ENCODE assay signal across 14 cellular contexts in the genomic region with DNA sequence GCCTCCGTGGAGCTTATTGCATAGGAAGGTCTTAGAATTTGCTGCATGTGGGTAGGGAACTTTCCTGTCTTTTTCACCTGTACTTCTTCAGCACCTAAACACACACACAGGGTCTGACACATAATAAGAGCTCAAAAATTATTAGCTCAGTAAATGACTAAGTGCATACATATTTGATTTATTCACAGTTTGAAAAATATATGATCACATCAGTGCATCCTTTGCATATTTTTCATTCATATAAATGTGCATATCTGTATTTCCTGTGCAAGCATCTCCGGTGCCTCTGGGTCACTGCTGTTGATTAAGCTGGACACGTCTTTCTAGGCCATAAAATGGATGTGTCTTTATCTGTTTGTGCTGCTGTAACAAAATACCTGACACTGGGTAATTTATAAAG.
DNase-seq lines count a peak whose midpoint lies in the region; ATAC-seq and TF ChIP-seq lines count a peak whose summit lies in the region.
"Had no signal": no experiment of that assay in that cellular context is flagged by ENCODE, and none has a peak within 500 bp of the region (broad histone marks: within the 10 kb centered on the region; RNA-seq: fewer than 3 reads in every experiment).

No MANE protein-coding gene starts in this region.

- no peaks in the 10 kb centered on the region for H3K9me2 ChIP-seq in SK-N-SH

- no peaks in the 10 kb centered on the region for H3K27me3 ChIP-seq in SK-N-SH (ENCODE audit: insufficient read depth)

- H3K9me3 Mint-ChIP-seq in osteocyte (ENCODE audit: unreplicated experiment): no peaks in the 10 kb centered on the region

- ATAC-seq in GM21381 (IDR thresholded peaks at IDR 0.05; ENCODE audit: unreplicated experiment): no peak
- ATAC-seq: A549, HepG2 had no signal

- peaks cover 3% of the 10 kb centered on the region for H3F3A ChIP-seq in SK-N-SH (replicated peaks; ENCODE audit: insufficient read depth)

- H3K27ac Mint-ChIP-seq in osteocyte (ENCODE audit: unreplicated experiment): no peak overlapping the region

- H3K4me1 ChIP-seq in SK-N-SH (ENCODE audit: control insufficient read depth in 1 of 2, insufficient read depth in 2 of 2, low read depth in 1 of 2, low read length in 1 of 2): no peaks in the 10 kb centered on the region
- H3K4me1 ChIP-seq: A549, BE2C, HAP-1 had no signal

- H3K9ac ChIP-seq in SK-N-SH: no peak overlapping the region

- H3K4me3 Mint-ChIP-seq in osteocyte (ENCODE audit: unreplicated experiment): no peak overlapping the region
- H3K4me3 Mint-ChIP-seq: CD4-positive, alpha-beta memory T cell had no signal

- TF ChIP-seq EP300 in SK-N-SH (IDR thresholded peaks at IDR 0.05; ENCODE audit: borderline replicate concordance in 1 of 2, low read depth in 1 of 2, low read length in 1 of 2): peak in 1 of 2 experiments; percentile 10; a peak in 1 of 4 replicates

- CTCF ChIA-PET in SK-N-SH (lab: Yijun Ruan, JAX): no interaction called here
- CTCF ChIA-PET in HEK293T (lab: Yijun Ruan, JAX): no interaction called here

- no peak overlapping the region for H2AFZ ChIP-seq in SK-N-SH (ENCODE audit: low read depth)

- POLR2A ChIA-PET in SK-N-SH (lab: Yijun Ruan, JAX) (no interaction called here), HEK293T (lab: Yijun Ruan, JAX) (no interaction called here)

- peaks cover 5% of the 10 kb centered on the region for H3K36me3 Mint-ChIP-seq in osteocyte (ENCODE audit: unreplicated experiment)

- peaks cover 13% of the 10 kb centered on the region for H3K4me1 Mint-ChIP-seq in osteocyte (ENCODE audit: unreplicated experiment)

- H3K27ac ChIP-seq in SK-N-SH (ENCODE audit: low read depth in 2 of 2, low read length in 1 of 2): peak overlapping the region in 1 of 2 experiments; percentile 42; a peak in 1 of 4 replicates
- H3K27ac ChIP-seq: A549, C4-2B had no signal

- no peak overlapping the region for H3K4me2 ChIP-seq in SK-N-SH
- H3K4me2 ChIP-seq: A549 had no signal

- H3K27me3 Mint-ChIP-seq in osteocyte (ENCODE audit: unreplicated experiment): no peaks in the 10 kb centered on the region

- no peak for TF ChIP-seq RAD21 in SK-N-SH (IDR thresholded peaks at IDR 0.05; ENCODE audit: low read length)

- H3K4me3 ChIP-seq in SK-N-SH (ENCODE audit: low read depth in 2 of 2, low read length in 1 of 2): no peak overlapping the region
- H3K4me3 ChIP-seq: A549, HAP-1 had no signal

- no peaks in the 10 kb centered on the region for H3K36me3 ChIP-seq in SK-N-SH (replicated peaks in 1 of 2; ENCODE audit: control insufficient read depth in 1 of 2, insufficient read depth in 2 of 2, low read length in 1 of 2)
- H3K36me3 ChIP-seq: BE2C, HAP-1 had no signal

- 19% methylated on average over 3 of the region's 3 CpGs for WGBS in SK-N-SH (ENCODE audit: low lambda C conversion rate)

- no peaks in the 10 kb centered on the region for H3K79me2 ChIP-seq in SK-N-SH (ENCODE audit: insufficient read depth)

- no peaks in the 10 kb centered on the region for H3K9me3 ChIP-seq in SK-N-SH
- H3K9me3 ChIP-seq: A549, BE2C, HAP-1 had no signal

- peak; percentile 7 for DNase-seq in HCEC 1CT
- no peak for DNase-seq in SK-N-SH
- DNase-seq in hepatic stellate cell (ENCODE audit: low spot score): peak; percentile 21
- DNase-seq in osteocyte (ENCODE audit: extremely low spot score, unreplicated experiment): no peak
- no peak for DNase-seq in HEK293T (ENCODE audit: extremely low spot score)
- DNase-seq: BE2C; CD4-positive, alpha-beta memory T cell; DMS79 treated with DMSO at 0.1 percent for 48 hours; GOT3 had no signal

- no peaks in the 10 kb centered on the region for H4K20me1 ChIP-seq in SK-N-SH (ENCODE audit: insufficient read depth)

- TF ChIP-seq CTCF in SK-N-SH (IDR thresholded peaks at IDR 0.05) (no peak), osteocyte (IDR thresholded peaks at IDR 0.05) (no peak)

TF ChIP-seq in SK-N-SH, 30 proteins besides CTCF, POLR2A, EP300 and RAD21:
- TF ChIP-seq, protein P1, sequence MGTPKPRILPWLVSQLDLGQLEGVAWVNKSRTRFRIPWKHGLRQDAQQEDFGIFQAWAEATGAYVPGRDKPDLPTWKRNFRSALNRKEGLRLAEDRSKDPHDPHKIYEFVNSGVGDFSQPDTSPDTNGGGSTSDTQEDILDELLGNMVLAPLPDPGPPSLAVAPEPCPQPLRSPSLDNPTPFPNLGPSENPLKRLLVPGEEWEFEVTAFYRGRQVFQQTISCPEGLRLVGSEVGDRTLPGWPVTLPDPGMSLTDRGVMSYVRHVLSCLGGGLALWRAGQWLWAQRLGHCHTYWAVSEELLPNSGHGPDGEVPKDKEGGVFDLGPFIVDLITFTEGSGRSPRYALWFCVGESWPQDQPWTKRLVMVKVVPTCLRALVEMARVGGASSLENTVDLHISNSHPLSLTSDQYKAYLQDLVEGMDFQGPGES (IDR thresholded peaks at IDR 0.05; ENCODE audit: low read depth, low read length): no peak
- TF ChIP-seq MEF2A (IDR thresholded peaks at IDR 0.05; ENCODE audit: borderline replicate concordance, low read depth) (no peak), TCF12 (IDR thresholded peaks at IDR 0.05) (peak; percentile 40)
- TF ChIP-seq, protein P2, sequence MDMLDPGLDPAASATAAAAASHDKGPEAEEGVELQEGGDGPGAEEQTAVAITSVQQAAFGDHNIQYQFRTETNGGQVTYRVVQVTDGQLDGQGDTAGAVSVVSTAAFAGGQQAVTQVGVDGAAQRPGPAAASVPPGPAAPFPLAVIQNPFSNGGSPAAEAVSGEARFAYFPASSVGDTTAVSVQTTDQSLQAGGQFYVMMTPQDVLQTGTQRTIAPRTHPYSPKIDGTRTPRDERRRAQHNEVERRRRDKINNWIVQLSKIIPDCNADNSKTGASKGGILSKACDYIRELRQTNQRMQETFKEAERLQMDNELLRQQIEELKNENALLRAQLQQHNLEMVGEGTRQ (IDR thresholded peaks at IDR 0.05; ENCODE audit: borderline replicate concordance, low read depth, low read length): no peak

TF ChIP-seq in HEK293T, 16 proteins besides CTCF, POLR2A, EP300 and RAD21:
- TF ChIP-seq L3MBTL2 (conservative IDR thresholded peaks at IDR 0.05): no peak
- TF ChIP-seq SUZ12 (IDR thresholded peaks at IDR 0.05): no peak
- TF ChIP-seq ZNF384 (IDR thresholded peaks at IDR 0.05): no peak
- no peak for TF ChIP-seq FOXM1 (IDR thresholded peaks at IDR 0.05; ENCODE audit: borderline replicate concordance)
- no peak for TF ChIP-seq LEF1 (IDR thresholded peaks at IDR 0.05; ENCODE audit: borderline replicate concordance)
- TF ChIP-seq CTBP1 (IDR thresholded peaks at IDR 0.05; ENCODE audit: borderline replicate concordance): no peak
- TF ChIP-seq ELF4 (IDR thresholded peaks at IDR 0.05): no peak
- no peak for TF ChIP-seq FOXK2 (IDR thresholded peaks at IDR 0.05)
- TF ChIP-seq FOXA1 (IDR thresholded peaks at IDR 0.05): no peak
- no peak for TF ChIP-seq BHLHE40 (IDR thresholded peaks at IDR 0.05; ENCODE audit: borderline replicate concordance)

Comparison
In these comparisons a context has a peak if more than half of its experiments do, and no peak if none do; other contexts are left out.
1. DNase-seq: peak in HCEC 1CT (single experiment) and hepatic stellate cell (single experiment); none in SK-N-SH (single experiment), osteocyte (single experiment) and HEK293T (single experiment).